In genomic region chr22:18109410-18110193, GRCh38 we compare ENCODE assay signal across 10 cellular contexts. TPM values are rescaled to one million over a fixed set of nuclear protein-coding genes. Genes with fewer than 3 reads are reported as not detected.
DNase-seq lines count a peak whose midpoint lies in the region; ATAC-seq, FAIRE-seq and TF ChIP-seq lines count a peak whose summit lies in the region.
"Had no signal": no experiment of that assay in that cellular context is flagged by ENCODE, and none has a peak within 500 bp of the region (broad histone marks: within the 10 kb centered on the region; RNA-seq: fewer than 3 reads in every experiment).

No MANE protein-coding gene starts in this region.

- peak overlapping the region in 1 of 2 donors; percentile 31 for H3K9ac ChIP-seq in colonic mucosa (ENCODE audit: low read depth in 2 of 2, low read length in 2 of 2)
- H3K9ac ChIP-seq in neuronal stem cell (ENCODE audit: low read depth, low read length, poor library complexity): no peak overlapping the region

- no peak overlapping the region for H3K14ac ChIP-seq in neuronal stem cell (ENCODE audit: low read length)

- H3K36me3 ChIP-seq in colonic mucosa: no peaks in the 10 kb centered on the region
- H3K36me3 ChIP-seq in neuronal stem cell (replicated peaks in 1 of 2; ENCODE audit: control insufficient read depth in 2 of 2, insufficient read depth in 2 of 2, low read length in 2 of 2): no peaks in the 10 kb centered on the region

- in situ Hi-C loops in Caki2 (cut with HindIII; ENCODE audit: low pct_unique_long_range_greater_than_20kb, low sequenced_read_pairs): no loop called here

- TF ChIP-seq POLR2A in GM12891 (IDR thresholded peaks at IDR 0.05; ENCODE audit: low read depth, low read length): no peak

- H2BK15ac ChIP-seq in neuronal stem cell (ENCODE audit: low read length): no peak overlapping the region

- peak overlapping the region; percentile 14 to 84 (median 70) for H3K4me3 Mint-ChIP-seq in IgD-negative memory B cell

- H3K4me1 ChIP-seq in colonic mucosa: no peaks in the 10 kb centered on the region
- H3K4me1 ChIP-seq in neuronal stem cell (ENCODE audit: control insufficient read depth in 2 of 2, insufficient read depth in 1 of 2, low read depth in 1 of 2, low read length in 2 of 2): peaks cover 2 to 3% of the 10 kb centered on the region in 2 donors

- H3K27me3 ChIP-seq in colonic mucosa: peaks cover 18% of the 10 kb centered on the region
- peaks cover 0 to 22% (median 5%) of the 10 kb centered on the region in 3 experiments for H3K27me3 ChIP-seq in neuronal stem cell (ENCODE audit: control insufficient read depth in 3 of 3, insufficient read depth in 3 of 3, low read depth in 1 of 3, low read length in 3 of 3)

- no peak overlapping the region for H3K18ac ChIP-seq in neuronal stem cell (ENCODE audit: low read length)

- ATAC-seq in sciatic nerve: no peak
- no peak for ATAC-seq in GM19324 (IDR thresholded peaks at IDR 0.05; ENCODE audit: low FRiP score, unreplicated experiment)

- no peak for TF ChIP-seq CTCF in colonic mucosa (IDR thresholded peaks at IDR 0.05)

- H3K27ac Mint-ChIP-seq in IgD-negative memory B cell: no peak overlapping the region

- no peak overlapping the region for H3K4ac ChIP-seq in neuronal stem cell (ENCODE audit: low read length)

- intact Hi-C loops in colonic mucosa (cut with DNase I): no loop called here
- intact Hi-C loops in sciatic nerve (cut with DNase I): no loop called here

- DNase-seq in Caki2 (ENCODE audit: low read depth): peak; percentile 10
- no peak for DNase-seq in colonic mucosa
- no peak for DNase-seq in neuronal stem cell (ENCODE audit: low spot score)
- no peak for DNase-seq in sciatic nerve (ENCODE audit: low spot score)
- DNase-seq in GM12891 (ENCODE audit: insufficient read length, low spot score): no peak
- no peak for DNase-seq in NOMO-1 treated with DMSO at 0.1 percent for 48 hours (lab: John Stamatoyannopoulos, UW; ENCODE audit: unreplicated experiment)
- DNase-seq: stimulated activated CD4-positive, alpha-beta T cell treated with anti-CD3 and anti-CD28 coated beads, Interleukin-4, amount 100 ng/mL, for 4 hours had no signal

- no peak overlapping the region for H2AFZ ChIP-seq in neuronal stem cell (ENCODE audit: low read length)

- peak overlapping the region; percentile 36 for H3K4me3 ChIP-seq in colonic mucosa
- H3K4me3 ChIP-seq in neuronal stem cell (ENCODE audit: low read length in 2 of 2): no peak overlapping the region

- peak overlapping the region; percentile 75 for H3K4me2 ChIP-seq in neuronal stem cell (ENCODE audit: insufficient read depth, low read length, poor library complexity, severe bottlenecking)

- H3K27me3 Mint-ChIP-seq in IgD-negative memory B cell: peaks cover 23% of the 10 kb centered on the region

- WGBS in neuronal stem cell (ENCODE audit: extremely low coverage in 2 of 2, insufficient read length in 2 of 2, insufficient replicate concordance in 1 of 2), 2 donors: no CpG with 5 or more reads among the region's 14 CpGs

- H3K36me3 Mint-ChIP-seq in IgD-negative memory B cell: peaks cover 3% of the 10 kb centered on the region

- no peak for FAIRE-seq in GM12891 (lab: Jason Lieb, UNC)
- FAIRE-seq: kidney had no signal

- no peak overlapping the region for H2AK5ac ChIP-seq in neuronal stem cell (ENCODE audit: low read depth, low read length)

- H2BK5ac ChIP-seq in neuronal stem cell (ENCODE audit: low read length): peak overlapping the region; percentile 62

- no peaks in the 10 kb centered on the region for H3K79me1 ChIP-seq in neuronal stem cell (ENCODE audit: low read depth, low read length)

- H3K27ac ChIP-seq in colonic mucosa (no peak overlapping the region), neuronal stem cell (replicated peaks; ENCODE audit: low read length) (no peak overlapping the region)

- H3K9me3 ChIP-seq in colonic mucosa (no peaks in the 10 kb centered on the region), neuronal stem cell (replicated peaks in 1 of 2; ENCODE audit: control insufficient read depth in 2 of 2, insufficient read depth in 1 of 2, low read depth in 1 of 2, low read length in 2 of 2) (peaks cover 0 to 5% of the 10 kb centered on the region in 2 donors)

- H3K9me3 Mint-ChIP-seq in IgD-negative memory B cell: peaks cover 0 to 6% (median 2%) of the 10 kb centered on the region in 3 donors

- H4K8ac ChIP-seq in neuronal stem cell (ENCODE audit: low read depth, low read length): no peak overlapping the region

- no peak overlapping the region for H2BK120ac ChIP-seq in neuronal stem cell (ENCODE audit: low read depth, low read length)

- H2BK12ac ChIP-seq in neuronal stem cell (ENCODE audit: low read length): no peak overlapping the region

- H3K4me1 Mint-ChIP-seq in IgD-negative memory B cell: peaks cover 9 to 19% (median 18%) of the 10 kb centered on the region in 3 donors

- H3K23ac ChIP-seq in neuronal stem cell (ENCODE audit: low read depth, low read length, poor library complexity): no peak overlapping the region

- no peak overlapping the region for H4K91ac ChIP-seq in neuronal stem cell (ENCODE audit: low read depth, low read length, poor library complexity)

TF ChIP-seq in GM12891, 5 proteins besides CTCF, POLR2A, EP300 and RAD21:
- no peak; the same call in 1 of the 2 replicates for TF ChIP-seq SPI1 (IDR thresholded peaks at IDR 0.05; ENCODE audit: low read depth, low read length)
- TF ChIP-seq POLR2AphosphoS5 (IDR thresholded peaks at IDR 0.05; ENCODE audit: low read depth, low read length): no peak
- TF ChIP-seq POU2F2 (IDR thresholded peaks at IDR 0.05; ENCODE audit: low read depth, low read length): no peak
- no peak for TF ChIP-seq TAF1 (IDR thresholded peaks at IDR 0.05; ENCODE audit: low read depth, low read length)
- TF ChIP-seq PAX5 (IDR thresholded peaks at IDR 0.05; ENCODE audit: insufficient read depth, low read length, severe bottlenecking): no peak

RNA-seq across cellular contexts. Expression of gene TUBA8, which starts 1.0 kb away (rescaled TPM):
- 2.4 and 6.1 TPM in 2 replicates for total RNA-seq in Caki2 (2014; rRNA removed; shearing (Covaris generic); ENCODE audit: low replicate concordance)
- polyA plus RNA-seq in IgD-negative memory B cell: 2.8 TPM
- total RNA-seq in colonic mucosa: 1 to 10 TPM; 1.6 TPM
- 1.3 TPM for polyA plus RNA-seq in neuronal stem cell (2013, experiment 1 of 2)
- 1.2 TPM for polyA plus RNA-seq in neuronal stem cell (2013, experiment 2 of 2)
- 3.7 TPM for total RNA-seq in sciatic nerve
- 17.9 TPM for polyA plus RNA-seq in GM12891 (2012; ENCODE audit: low read depth, missing spikeins)

RNA-seq across cellular contexts. Expression of gene PEX26, which starts 31.8 kb away (rescaled TPM):
- 12.2 and 15.9 TPM in 2 replicates for total RNA-seq in Caki2 (2014; rRNA removed; shearing (Covaris generic); ENCODE audit: low replicate concordance)
- polyA plus RNA-seq in IgD-negative memory B cell: 3.4 TPM
- total RNA-seq in colonic mucosa (100 to 1,000 TPM in 1 of 2 donors, 10 to 100 TPM in 1; 86.7 to 128 TPM), sciatic nerve (25.9 TPM)
- polyA plus RNA-seq in neuronal stem cell (2013, experiment 1 of 2): 19.9 TPM
- polyA plus RNA-seq in neuronal stem cell (2013, experiment 2 of 2): 21.0 TPM
- polyA plus RNA-seq in GM12891 (2012; ENCODE audit: low read depth, missing spikeins): 25.1 TPM

RNA-seq across cellular contexts. Expression of gene USP18, which starts 40.4 kb away (rescaled TPM):
- 42.8 and 46.2 TPM in 2 replicates for total RNA-seq in Caki2 (2014; rRNA removed; shearing (Covaris generic); ENCODE audit: low replicate concordance)
- polyA plus RNA-seq in IgD-negative memory B cell: 6.6 TPM
- total RNA-seq in colonic mucosa (1 to 10 TPM; 3.3 to 5.1 TPM), sciatic nerve (5.2 TPM)
- 0.66 TPM for polyA plus RNA-seq in neuronal stem cell (2013, experiment 1 of 2)
- 0.61 TPM for polyA plus RNA-seq in neuronal stem cell (2013, experiment 2 of 2)
- polyA plus RNA-seq in GM12891 (2012; ENCODE audit: low read depth, missing spikeins): 31.3 TPM
